ENCODE assay signal across 15 cellular contexts in the genomic region with DNA sequence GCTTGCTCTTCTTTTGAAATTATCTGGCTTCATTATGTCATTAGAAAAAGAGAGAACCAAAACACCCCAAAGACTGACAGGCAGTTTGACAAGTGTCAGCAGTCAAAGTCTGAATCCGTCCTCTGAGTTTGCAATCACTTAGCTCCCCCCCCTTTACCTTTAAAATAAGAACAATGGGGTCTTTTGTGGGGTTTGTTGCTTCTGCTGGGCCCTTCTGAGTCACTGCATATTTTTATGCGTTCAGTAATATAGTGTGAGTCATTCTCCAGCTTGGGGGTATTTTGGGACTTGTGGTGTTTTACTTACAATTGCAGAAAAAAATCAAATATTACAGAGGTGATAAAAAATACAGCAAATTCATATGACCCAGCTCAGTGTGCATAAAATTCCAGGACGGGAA.
DNase-seq lines count a peak whose midpoint lies in the region; ATAC-seq and TF ChIP-seq lines count a peak whose summit lies in the region.
"Had no signal": no experiment of that assay in that cellular context is flagged by ENCODE, and none has a peak within 500 bp of the region (broad histone marks: within the 10 kb centered on the region; RNA-seq: fewer than 3 reads in every experiment).

No MANE protein-coding gene starts in this region.

- no peaks in the 10 kb centered on the region for H3K79me2 ChIP-seq in GM23248 (ENCODE audit: insufficient read depth)

- 8 to 11% methylated on average over 3 of the region's 3 CpGs for WGBS in GM23248 (ENCODE audit: low coverage in 1 of 2, low lambda C conversion rate in 2 of 2, missing lambda C conversion rate in 2 of 2), 2 experiments

- H3K27me3 ChIP-seq in GM23248 (replicated peaks; ENCODE audit: insufficient read depth), result no peaks in the 10 kb centered on the region
- H3K27me3 ChIP-seq: suprapubic skin had no signal

- H3K4me1 ChIP-seq in GM23248 (ENCODE audit: insufficient read depth), result peaks cover 6% of the 10 kb centered on the region
- H3K4me1 ChIP-seq: suprapubic skin had no signal

- ATAC-seq in HG02798 (IDR thresholded peaks at IDR 0.05; ENCODE audit: poor library complexity, unreplicated experiment), result no peak
- no peak for ATAC-seq in GM18861 (IDR thresholded peaks at IDR 0.05; ENCODE audit: unreplicated experiment)
- ATAC-seq in GM21717 (IDR thresholded peaks at IDR 0.05; ENCODE audit: unreplicated experiment), result no peak
- ATAC-seq: activated CD8-positive, alpha-beta T cell treated with anti-CD3 and anti-CD28 coated beads for 36 hours; activated naive CD4-positive, alpha-beta T cell treated with anti-CD3 and anti-CD28 coated beads, Interleukin-2, amount 50 U/mL, for 72 hours had no signal

- no peaks in the 10 kb centered on the region for H3K9me2 ChIP-seq in GM23248 (ENCODE audit: insufficient read depth)

- H3K27ac ChIP-seq in GM23248 (no peak overlapping the region), epithelial cell of prostate (no peak overlapping the region)
- H3K27ac ChIP-seq: suprapubic skin had no signal

- no peaks in the 10 kb centered on the region for H4K20me1 ChIP-seq in GM23248 (ENCODE audit: insufficient read depth)

- H3K4me3 ChIP-seq in GM23248, result no peak overlapping the region
- H3K4me3 ChIP-seq in retinal pigment epithelial cell (ENCODE audit: low read length), result no peak overlapping the region
- H3K4me3 ChIP-seq: suprapubic skin had no signal

- no peaks in the 10 kb centered on the region for H3K36me3 ChIP-seq in GM23248 (ENCODE audit: low read depth)
- H3K36me3 ChIP-seq: suprapubic skin had no signal

- no peak overlapping the region for H2AFZ ChIP-seq in GM23248

- H3K9me3 ChIP-seq in GM23248 (ENCODE audit: low read depth), result no peaks in the 10 kb centered on the region
- H3K9me3 ChIP-seq: suprapubic skin had no signal

- no peak overlapping the region for H3K4me2 ChIP-seq in GM23248 (ENCODE audit: unreplicated experiment)

- H3K9ac ChIP-seq in GM23248, result no peak overlapping the region

- no peak for TF ChIP-seq CTCF in retinal pigment epithelial cell (conservative IDR thresholded peaks at IDR 0.05; ENCODE audit: low read depth, low read length)

- in situ Hi-C loops in GM23248 (cut with MboI), result no loop called here

- 0 out of 2 replicates have a peak, but pooled peaks cover 3% of the 10 kb centered on the region for H3F3A ChIP-seq in GM23248 (ENCODE audit: insufficient read depth)

- DNase-seq in GM23248 (peak; percentile 68), RPMI7951 (ENCODE audit: low read depth) (peak; percentile 84), epithelial cell of prostate (ENCODE audit: low read depth, low spot score) (peak; percentile 33), retinal pigment epithelial cell (ENCODE audit: low read depth) (peak; percentile 72), HK-2 (ENCODE audit: unreplicated experiment) (no peak)
- DNase-seq: activated CD8-positive, alpha-beta T cell treated with anti-CD3 and anti-CD28 coated beads for 36 hours; effector CD4-positive, alpha-beta T cell; mesendoderm; NCI-H1930; NK-92 treated with Interleukin-12 subunit alpha and Interleukin-12 subunit beta, amount 100 ng/mL, for 24 hours had no signal
